Comparison of ENCODE assay signal across 8 cellular contexts in the genomic region with DNA sequence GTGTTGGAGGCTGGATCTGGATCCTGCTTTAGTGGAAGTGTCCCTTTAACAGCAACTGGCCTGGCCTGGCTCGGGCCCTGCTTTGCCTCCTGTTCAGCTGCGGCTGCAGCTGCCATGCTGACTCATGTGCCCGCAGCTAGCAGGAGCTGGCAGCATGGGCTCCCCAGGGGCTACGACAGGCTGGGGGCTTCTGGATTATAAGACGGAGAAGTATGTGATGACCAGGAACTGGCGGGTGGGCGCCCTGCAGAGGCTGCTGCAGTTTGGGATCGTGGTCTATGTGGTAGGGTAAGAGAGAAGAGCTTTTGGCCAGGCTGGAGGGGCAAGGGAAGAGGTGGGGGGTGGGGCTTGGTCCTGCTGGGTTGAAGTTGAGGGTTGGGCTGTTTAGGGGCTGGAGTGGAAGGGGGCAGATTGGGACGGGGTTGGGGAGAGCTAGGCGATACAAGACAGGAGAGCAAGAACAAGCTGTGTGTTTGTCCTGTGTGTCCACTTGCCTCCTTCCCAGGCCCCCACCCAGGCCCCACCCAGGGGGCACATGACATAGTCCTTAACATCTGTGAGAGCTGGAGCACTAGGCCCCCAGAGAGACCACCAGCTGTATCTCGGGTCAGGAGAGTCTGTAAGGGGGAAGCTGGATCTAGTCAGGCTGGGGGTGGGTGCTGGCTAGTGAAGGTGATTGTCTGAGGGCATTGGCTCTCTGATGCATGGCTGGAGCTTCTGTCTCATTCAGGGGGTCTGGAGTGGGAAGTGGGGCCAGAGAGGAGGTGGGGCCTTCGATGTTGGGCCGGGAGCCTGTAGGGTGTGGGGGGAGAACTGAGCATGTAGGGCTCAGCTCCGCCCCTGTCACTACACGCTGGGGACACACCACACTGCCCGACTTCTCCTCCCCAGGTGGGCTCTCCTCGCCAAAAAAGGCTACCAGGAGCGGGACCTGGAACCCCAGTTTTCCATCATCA. TPM values are rescaled to one million over a fixed set of nuclear protein-coding genes. Genes with fewer than 3 reads are reported as not detected.
DNase-seq lines count a peak whose midpoint lies in the region; ATAC-seq and TF ChIP-seq lines count a peak whose summit lies in the region.

A gene (plus strand): TSS at position 115 of the 956 bp plus-strand sequence. CDS start 10 bp downstream, at position 125.

- no peak within 1 kb of the TSS for H4K8ac ChIP-seq in neuronal stem cell (ENCODE audit: low read depth, low read length)

- H3K18ac ChIP-seq in neuronal stem cell (ENCODE audit: low read length) = peak within 1 kb of the TSS; percentile 90

- H3K36me3 Mint-ChIP-seq in Caco-2 (ENCODE audit: insufficient read depth, unreplicated experiment) = peaks cover 7% of the 10 kb centered on the region

- in situ Hi-C loops in G401 (cut with HindIII; ENCODE audit: low sequenced_read_pairs) = no loop called here

- peak within 1 kb of the TSS; percentile 67 for H3K4me2 ChIP-seq in neuronal stem cell (ENCODE audit: insufficient read depth, low read length, poor library complexity, severe bottlenecking)

- H3K27me3 ChIP-seq in Caco-2 (replicated peaks; ENCODE audit: control insufficient read depth, insufficient read depth, low read length) (no peaks in the 10 kb centered on the region), Peyer's patch (no peaks in the 10 kb centered on the region), neuronal stem cell (ENCODE audit: control insufficient read depth in 3 of 3, insufficient read depth in 3 of 3, low read depth in 1 of 3, low read length in 3 of 3) (peaks cover 0 to 2% (median 0%) of the 10 kb centered on the region in 3 experiments)

- POLR2A ChIA-PET in Caco-2 (lab: Charles Lee) = interaction anchor here (1.1 kb wide), 1 partner anchor 33 kb away, joined by 5 read pairs; a partner anchor contains a TSS

- no TSS peak for BruUV-seq in Caco-2 (replicated peaks; lab: Mats Ljungman, UMichigan)

- peak within 1 kb of the TSS; percentile 76 for H2BK15ac ChIP-seq in neuronal stem cell (ENCODE audit: low read length)

- intact Hi-C loops in Caco-2 (cut with micrococcal nuclease; ENCODE audit: unreplicated experiment) = no loop called here

- H2AFZ ChIP-seq in neuronal stem cell (ENCODE audit: low read length) = peak within 1 kb of the TSS; percentile 97

- peaks cover 17% of the 10 kb centered on the region for H3K4me1 Mint-ChIP-seq in Caco-2 (ENCODE audit: low read depth, unreplicated experiment)

- H3K36me3 ChIP-seq in Caco-2 (ENCODE audit: control insufficient read depth, insufficient read depth, low read length) (no peaks in the 10 kb centered on the region), Peyer's patch (no peaks in the 10 kb centered on the region), neuronal stem cell (replicated peaks in 1 of 2; ENCODE audit: control insufficient read depth in 2 of 2, insufficient read depth in 2 of 2, low read length in 2 of 2) (no peaks in the 10 kb centered on the region)

- H3K14ac ChIP-seq in neuronal stem cell (ENCODE audit: low read length) = no peak within 1 kb of the TSS

- ATAC-seq in esophagus mucosa (peak; percentile 5), GM18511 (IDR thresholded peaks at IDR 0.05; ENCODE audit: unreplicated experiment) (no peak)

- H3K4me3 Mint-ChIP-seq in Caco-2 (ENCODE audit: unreplicated experiment) = peak within 1 kb of the TSS; percentile 79

- H3K27me3 Mint-ChIP-seq in Caco-2 (ENCODE audit: insufficient read depth, unreplicated experiment) = no peaks in the 10 kb centered on the region

- no peak within 1 kb of the TSS for H4K91ac ChIP-seq in neuronal stem cell (ENCODE audit: low read depth, low read length, poor library complexity)

- peak within 1 kb of the TSS; percentile 85 for H2BK5ac ChIP-seq in neuronal stem cell (ENCODE audit: low read length)

- H3K27ac ChIP-seq in Peyer's patch = peak within 1 kb of the TSS; percentile 11 to 71 (median 47)
- H3K27ac ChIP-seq in neuronal stem cell (replicated peaks; ENCODE audit: low read length) = peak within 1 kb of the TSS; percentile 93

- no peak within 1 kb of the TSS for H3K9ac ChIP-seq in neuronal stem cell (ENCODE audit: low read depth, low read length, poor library complexity)

- H2AK5ac ChIP-seq in neuronal stem cell (ENCODE audit: low read depth, low read length) = peak within 1 kb of the TSS; percentile 88

- peak within 1 kb of the TSS; percentile 97 for H3K23ac ChIP-seq in neuronal stem cell (ENCODE audit: low read depth, low read length, poor library complexity)

- no CpG with 5 or more reads among the region's 18 CpGs for WGBS in neuronal stem cell (ENCODE audit: extremely low coverage in 2 of 2, insufficient read length in 2 of 2, insufficient replicate concordance in 1 of 2), 2 donors

- no peak within 1 kb of the TSS for H2BK12ac ChIP-seq in neuronal stem cell (ENCODE audit: low read length)

- H3K27ac Mint-ChIP-seq in Caco-2 (ENCODE audit: unreplicated experiment) = peak within 1 kb of the TSS; percentile 88

- H3K4me1 ChIP-seq in Caco-2 = peaks cover 13% of the 10 kb centered on the region; the same call in 1 of the 2 replicates
- peaks cover 7 to 25% (median 13%) of the 10 kb centered on the region in 4 donors for H3K4me1 ChIP-seq in Peyer's patch
- H3K4me1 ChIP-seq in neuronal stem cell (ENCODE audit: control insufficient read depth in 2 of 2, insufficient read depth in 1 of 2, low read depth in 1 of 2, low read length in 2 of 2) = peaks cover 16 to 23% of the 10 kb centered on the region in 2 donors

- peak within 1 kb of the TSS; percentile 40 for H3K4me3 ChIP-seq in Caco-2 (ENCODE audit: low read depth, low read length)
- peak within 1 kb of the TSS; percentile 30 to 52 (median 51) for H3K4me3 ChIP-seq in Peyer's patch
- H3K4me3 ChIP-seq in neuronal stem cell (ENCODE audit: low read length in 2 of 2) = peak within 1 kb of the TSS; percentile 72 to 80

- H3K79me1 ChIP-seq in neuronal stem cell (ENCODE audit: low read depth, low read length) = peaks cover 7% of the 10 kb centered on the region

- peak within 1 kb of the TSS; percentile 16 for H2BK120ac ChIP-seq in neuronal stem cell (ENCODE audit: low read depth, low read length)

- no peak for TF ChIP-seq POLR2A in Peyer's patch (IDR thresholded peaks at IDR 0.05)

- DNase-seq in Caco-2 = no peak
- DNase-seq in Peyer's patch = no peak
- no peak for DNase-seq in neuronal stem cell (ENCODE audit: low spot score)
- no peak for DNase-seq in islet precursor cell
- DNase-seq in foreskin melanocyte = no peak
- no peak for DNase-seq in G401 (ENCODE audit: low spot score)

- CTCF ChIA-PET in Caco-2 (lab: Charles Lee) = interaction anchor here (0.9 to 1.1 kb wide), 2 partner anchors 58 to 129 kb away, joined by 3 to 4 read pairs; no protein-coding TSS in a partner anchor

- H3K9me3 ChIP-seq in Caco-2 (peaks cover 4% of the 10 kb centered on the region; the same call in 1 of the 2 replicates), Peyer's patch (no peaks in the 10 kb centered on the region), neuronal stem cell (replicated peaks in 1 of 2; ENCODE audit: control insufficient read depth in 2 of 2, insufficient read depth in 1 of 2, low read depth in 1 of 2, low read length in 2 of 2) (peaks cover 0 to 5% of the 10 kb centered on the region in 2 donors)

- H3K9me3 Mint-ChIP-seq in Caco-2 (ENCODE audit: unreplicated experiment) = no peaks in the 10 kb centered on the region

- TF ChIP-seq CTCF in Caco-2 (IDR thresholded peaks at IDR 0.05; ENCODE audit: insufficient read depth in 1 of 2, low read depth in 1 of 2, low read length in 1 of 2, severe bottlenecking in 1 of 2, unreplicated experiment in 1 of 2) (no peak), Peyer's patch (IDR thresholded peaks at IDR 0.05) (no peak)

- H3K4ac ChIP-seq in neuronal stem cell (ENCODE audit: low read length) = no peak within 1 kb of the TSS

RNA-seq across cellular contexts. Expression of the gene that starts here (rescaled TPM):
- total RNA-seq in Caco-2 (2022) = 0.11 TPM in 1 of 2 replicates, not detected in the other
- total RNA-seq in Peyer's patch = 1 to 10 TPM in 2 of 4 donors, not detected in 2; 1.7 to 2.0 TPM
- total RNA-seq in esophagus mucosa = 0.64 TPM
- polyA plus RNA-seq in neuronal stem cell (2013, experiment 1 of 2) = 0.43 TPM
- 0.53 TPM for polyA plus RNA-seq in neuronal stem cell (2013, experiment 2 of 2)
- 0.98 and 1.1 TPM in 2 replicates for total RNA-seq in G401 (2014; rRNA removed; shearing (Covaris generic))

Comparison
In these comparisons a context has a peak if more than half of its experiments do, and no peak if none do; other contexts are left out.
1. Peak in ATAC-seq in esophagus mucosa; RNA of the gene not detected or under 1 TPM.